Comparison of ENCODE assay signal across 17 cellular contexts in the genomic region with DNA sequence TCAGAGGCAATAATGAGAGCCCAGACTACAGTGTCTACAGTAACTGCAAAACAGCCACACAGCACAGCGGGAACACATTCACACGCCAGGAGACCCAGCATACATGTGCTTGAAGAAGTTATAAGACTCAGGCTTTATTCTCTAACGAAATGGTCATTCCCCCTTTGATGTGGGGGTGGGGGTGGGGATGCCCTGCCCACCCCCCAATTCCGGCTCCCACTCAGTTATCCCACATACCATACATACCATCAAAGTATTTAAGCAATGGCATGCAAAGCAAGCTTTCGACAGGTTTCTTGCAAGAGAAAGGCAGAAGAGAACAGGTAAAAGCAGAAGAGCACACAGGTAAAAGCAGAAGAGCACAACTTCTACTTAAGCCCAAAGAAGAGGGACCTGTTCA. TPM values are rescaled to one million over a fixed set of nuclear protein-coding genes. Genes with fewer than 3 reads are reported as not detected.
DNase-seq lines count a peak whose midpoint lies in the region; ATAC-seq and TF ChIP-seq lines count a peak whose summit lies in the region.
"Had no signal": no experiment of that assay in that cellular context is flagged by ENCODE, and none has a peak within 500 bp of the region (broad histone marks: within the 10 kb centered on the region; RNA-seq: fewer than 3 reads in every experiment).

No MANE protein-coding gene starts in this region.

- peaks cover 79% of the 10 kb centered on the region for H3K79me2 ChIP-seq in PC-9 (ENCODE audit: low read depth)

- H3K36me3 ChIP-seq in skeletal muscle satellite cell (ENCODE audit: insufficient read depth, low read length) (no peaks in the 10 kb centered on the region), PC-9 (ENCODE audit: low read depth) (0 out of 2 replicates have a peak, but pooled peaks cover 5% of the 10 kb centered on the region)

- CTCF ChIA-PET in activated CD4-positive, alpha-beta T cell treated with anti-CD3 and anti-CD28 coated beads for 36 hours (lab: Charles Lee), result interaction anchor here (0.6 kb wide), 1 partner anchor 13 kb away, joined by 4 read pairs; no protein-coding TSS in a partner anchor
- CTCF ChIA-PET in activated CD8-positive, alpha-beta T cell treated with anti-CD3 and anti-CD28 coated beads for 36 hours (lab: Charles Lee), result interaction anchor here (1.8 to 1.9 kb wide), 2 partner anchors 28 to 80 kb away, joined by 4 to 5 read pairs; no protein-coding TSS in a partner anchor
- CTCF ChIA-PET in PC-9 (lab: Charles Lee), result interaction anchor here (0.7 kb wide), 1 partner anchor 655 kb away, joined by 6 read pairs; no protein-coding TSS in a partner anchor

- peaks cover 25% of the 10 kb centered on the region for H3K36me3 Mint-ChIP-seq in activated CD4-positive, alpha-beta T cell treated with anti-CD3 and anti-CD28 coated beads for 36 hours (ENCODE audit: low read depth)
- peaks cover 34% of the 10 kb centered on the region for H3K36me3 Mint-ChIP-seq in activated CD8-positive, alpha-beta T cell treated with anti-CD3 and anti-CD28 coated beads for 36 hours (ENCODE audit: low read depth)

- H3K9me3 Mint-ChIP-seq in activated CD4-positive, alpha-beta T cell treated with anti-CD3 and anti-CD28 coated beads for 36 hours (ENCODE audit: low read depth), result no peaks in the 10 kb centered on the region
- no peaks in the 10 kb centered on the region for H3K9me3 Mint-ChIP-seq in activated CD8-positive, alpha-beta T cell treated with anti-CD3 and anti-CD28 coated beads for 36 hours

- H3K4me3 ChIP-seq in fibroblast of villous mesenchyme (ENCODE audit: low read depth, low read length) (peak overlapping the region; percentile 25), skeletal muscle satellite cell (ENCODE audit: low read length) (peak overlapping the region; percentile 48), PC-9 (no peak overlapping the region)

- H3K27ac Mint-ChIP-seq in activated CD4-positive, alpha-beta T cell treated with anti-CD3 and anti-CD28 coated beads for 36 hours, result peak overlapping the region; percentile 59
- peak overlapping the region; percentile 68 for H3K27ac Mint-ChIP-seq in activated CD8-positive, alpha-beta T cell treated with anti-CD3 and anti-CD28 coated beads for 36 hours

- peaks cover 26% of the 10 kb centered on the region for H3K4me1 ChIP-seq in skeletal muscle satellite cell (ENCODE audit: control insufficient read depth, insufficient read depth, low read length)
- 0 out of 2 replicates have a peak, but pooled peaks cover 14% of the 10 kb centered on the region for H3K4me1 ChIP-seq in PC-9 (replicated peaks; ENCODE audit: insufficient read depth)

- no TSS peak for BruUV-seq in PC-9 (replicated peaks; lab: Mats Ljungman, UMichigan)

- no peaks in the 10 kb centered on the region for H3K27me3 Mint-ChIP-seq in activated CD4-positive, alpha-beta T cell treated with anti-CD3 and anti-CD28 coated beads for 36 hours
- no peaks in the 10 kb centered on the region for H3K27me3 Mint-ChIP-seq in activated CD8-positive, alpha-beta T cell treated with anti-CD3 and anti-CD28 coated beads for 36 hours

- H3F3A ChIP-seq in PC-9 (ENCODE audit: insufficient read depth, low read depth), result no peaks in the 10 kb centered on the region

- H3K4me3 Mint-ChIP-seq in activated CD4-positive, alpha-beta T cell treated with anti-CD3 and anti-CD28 coated beads for 36 hours, result peak overlapping the region; percentile 81
- H3K4me3 Mint-ChIP-seq in activated CD8-positive, alpha-beta T cell treated with anti-CD3 and anti-CD28 coated beads for 36 hours, result peak overlapping the region; percentile 92

- no peak overlapping the region for H3K9ac ChIP-seq in skeletal muscle satellite cell (ENCODE audit: low read depth, low read length)

- no peak for DNase-seq in activated CD4-positive, alpha-beta T cell treated with anti-CD3 and anti-CD28 coated beads for 36 hours
- DNase-seq in activated CD4-positive, alpha-beta T cell treated with anti-CD3 and anti-CD28 coated beads for 48 hours, result no peak
- DNase-seq in activated CD8-positive, alpha-beta T cell treated with anti-CD3 and anti-CD28 coated beads for 36 hours, result no peak
- no peak for DNase-seq in fibroblast of villous mesenchyme (ENCODE audit: low read depth)
- no peak for DNase-seq in PC-9
- no peak for DNase-seq in dermis blood vessel endothelial cell
- DNase-seq in retina, result no peak
- DNase-seq: 8988T; activated CD8-positive, alpha-beta memory T cell treated with anti-CD3 and anti-CD28 coated beads, Interleukin-2, amount 50 U/mL, for 4 hours; H7; head of caudate nucleus; midbrain; NCI-H1092; NCI-H69; stimulated activated naive CD4-positive, alpha-beta T cell; SW 1271 had no signal

- no peak overlapping the region for H2AFZ ChIP-seq in PC-9

- H3K9me3 ChIP-seq in skeletal muscle satellite cell (replicated peaks; ENCODE audit: low read length) (no peaks in the 10 kb centered on the region), PC-9 (ENCODE audit: insufficient read depth, low read depth) (no peaks in the 10 kb centered on the region)

- ATAC-seq in activated CD4-positive, alpha-beta T cell treated with anti-CD3 and anti-CD28 coated beads for 36 hours, result no peak
- ATAC-seq in activated CD8-positive, alpha-beta T cell treated with anti-CD3 and anti-CD28 coated beads for 36 hours, result no peak

- POLR2A ChIA-PET in activated CD4-positive, alpha-beta T cell treated with anti-CD3 and anti-CD28 coated beads for 36 hours (lab: Charles Lee), result interaction anchor here (0.9 kb wide), 1 partner anchor 11 kb away, joined by 5 read pairs; no protein-coding TSS in a partner anchor
- POLR2A ChIA-PET in activated CD8-positive, alpha-beta T cell treated with anti-CD3 and anti-CD28 coated beads for 36 hours (lab: Charles Lee), result no interaction called here
- POLR2A ChIA-PET in PC-9 (lab: Charles Lee; ENCODE audit: unreplicated experiment), result no interaction called here

- H3K27ac ChIP-seq in PC-9, result no peak overlapping the region

- peaks cover 53% of the 10 kb centered on the region for H4K20me1 ChIP-seq in PC-9 (ENCODE audit: insufficient read depth)

- intact Hi-C loops in activated CD4-positive, alpha-beta T cell treated with anti-CD3 and anti-CD28 coated beads for 36 hours (cut with DNase I, micrococcal nuclease), result loop anchor here in 1 of 2 experiments (10.0 kb wide), 1 partner anchor 369 kb away; a partner anchor contains a TSS
- intact Hi-C loops in activated CD8-positive, alpha-beta T cell treated with anti-CD3 and anti-CD28 coated beads for 36 hours (cut with micrococcal nuclease), result no loop called here
- intact Hi-C loops in PC-9 (cut with micrococcal nuclease; ENCODE audit: unreplicated experiment), result no loop called here

- H3K4me1 Mint-ChIP-seq in activated CD4-positive, alpha-beta T cell treated with anti-CD3 and anti-CD28 coated beads for 36 hours, result peaks cover 68% of the 10 kb centered on the region
- H3K4me1 Mint-ChIP-seq in activated CD8-positive, alpha-beta T cell treated with anti-CD3 and anti-CD28 coated beads for 36 hours (ENCODE audit: low read depth), result peaks cover 61% of the 10 kb centered on the region

- no peaks in the 10 kb centered on the region for H3K9me2 ChIP-seq in PC-9 (ENCODE audit: insufficient read depth)

- TF ChIP-seq CTCF in activated CD8-positive, alpha-beta T cell treated with anti-CD3 and anti-CD28 coated beads for 36 hours (IDR thresholded peaks at IDR 0.05), result no peak
- TF ChIP-seq CTCF in fibroblast of villous mesenchyme (IDR thresholded peaks at IDR 0.05; ENCODE audit: insufficient read depth, low read depth, low read length), result no peak
- TF ChIP-seq CTCF in PC-9 (conservative IDR thresholded peaks at IDR 0.05), result no peak

- H3K27me3 ChIP-seq in skeletal muscle satellite cell (ENCODE audit: control insufficient read depth, insufficient read depth, low read length) (no peaks in the 10 kb centered on the region), PC-9 (ENCODE audit: insufficient read depth, low read depth) (no peaks in the 10 kb centered on the region)

- H3K4me2 ChIP-seq in skeletal muscle satellite cell (ENCODE audit: low read length) (peak overlapping the region; percentile 87), PC-9 (no peak overlapping the region)

RNA-seq across cellular contexts. Expression of a gene that starts 3.6 kb away (rescaled TPM):
- 10 to 100 TPM; 50.7 to 60.0 TPM for total RNA-seq in activated CD4-positive, alpha-beta T cell treated with anti-CD3 and anti-CD28 coated beads for 36 hours
- total RNA-seq in activated CD8-positive, alpha-beta T cell treated with anti-CD3 and anti-CD28 coated beads for 36 hours, result 10 to 100 TPM; 63.7 to 65.1 TPM
- total RNA-seq in fibroblast of villous mesenchyme (25.1 and 28.5 TPM in 2 replicates), PC-9 (2021) (85.6 and 90.1 TPM in 2 replicates), dermis blood vessel endothelial cell (22.5 and 34.9 TPM in 2 replicates)
- total RNA-seq in skeletal muscle satellite cell (2012; rRNA removed), result 15.7 and 17.7 TPM in 2 replicates

RNA-seq across cellular contexts. Expression of a gene that starts 50.1 kb away (rescaled TPM):
- not detected for total RNA-seq in activated CD4-positive, alpha-beta T cell treated with anti-CD3 and anti-CD28 coated beads for 36 hours
- total RNA-seq in activated CD8-positive, alpha-beta T cell treated with anti-CD3 and anti-CD28 coated beads for 36 hours, result not detected
- total RNA-seq in fibroblast of villous mesenchyme (not detected in 2 replicates), PC-9 (2021) (not detected in 2 replicates), dermis blood vessel endothelial cell (not detected in 2 replicates)
- total RNA-seq in skeletal muscle satellite cell (2012; rRNA removed), result not detected in 2 replicates
- total RNA-seq: H7 had no signal
